ENCODE assay signal across 23 cellular contexts in the genomic region with DNA sequence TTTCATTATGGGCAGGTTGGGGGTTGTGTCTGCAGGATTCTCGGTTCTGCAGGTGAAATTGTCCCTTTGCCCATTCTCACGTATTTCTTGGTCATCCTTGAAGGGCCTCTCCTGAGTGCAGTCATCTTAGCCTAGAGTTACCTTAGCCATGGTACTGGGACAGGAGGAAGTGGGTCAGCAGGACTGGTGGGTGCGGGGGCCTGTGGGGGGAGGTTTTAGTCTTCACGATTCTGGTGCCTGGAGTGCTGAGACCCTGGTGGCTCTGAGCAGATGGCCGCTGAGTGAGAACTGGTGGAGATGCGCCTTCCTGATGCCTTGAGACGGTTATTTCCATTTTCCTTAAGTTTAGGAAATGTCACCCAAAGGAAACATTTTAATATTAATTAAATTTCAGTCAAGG. TPM values are rescaled to one million over a fixed set of nuclear protein-coding genes. Genes with fewer than 3 reads are reported as not detected.
DNase-seq lines count a peak whose midpoint lies in the region; ATAC-seq and TF ChIP-seq lines count a peak whose summit lies in the region.
"Had no signal": no experiment of that assay in that cellular context is flagged by ENCODE, and none has a peak within 500 bp of the region (broad histone marks: within the 10 kb centered on the region; RNA-seq: fewer than 3 reads in every experiment).

No MANE protein-coding gene starts in this region.

- TF ChIP-seq POLR2A in upper lobe of left lung (IDR thresholded peaks at IDR 0.05) = no peak

- no peaks in the 10 kb centered on the region for H3K27me3 ChIP-seq in heart right ventricle
- H3K27me3 ChIP-seq in upper lobe of left lung = no peaks in the 10 kb centered on the region
- H3K27me3 ChIP-seq: MG63 had no signal

- TF ChIP-seq CTCF in heart right ventricle (IDR thresholded peaks at IDR 0.05) (no peak), coronary artery (IDR thresholded peaks at IDR 0.05) (no peak), osteocyte (IDR thresholded peaks at IDR 0.05) (no peak), upper lobe of left lung (IDR thresholded peaks at IDR 0.05) (no peak)

- H3K4me1 ChIP-seq in heart right ventricle = peaks cover 37 to 100% (median 96%) of the 10 kb centered on the region in 9 donors
- H3K4me1 ChIP-seq in upper lobe of left lung = peaks cover 13 to 65% (median 44%) of the 10 kb centered on the region in 4 donors

- no peaks in the 10 kb centered on the region for H3K9me3 Mint-ChIP-seq in osteocyte (ENCODE audit: unreplicated experiment)
- H3K9me3 Mint-ChIP-seq: activated naive CD8-positive, alpha-beta T cell treated with anti-CD3 and anti-CD28 coated beads for 36 hours had no signal

- H3K4me3 Mint-ChIP-seq in osteocyte (ENCODE audit: unreplicated experiment) = no peak overlapping the region
- H3K4me3 Mint-ChIP-seq: activated naive CD8-positive, alpha-beta T cell treated with anti-CD3 and anti-CD28 coated beads for 36 hours; brain; IgD-negative memory B cell had no signal

- peak overlapping the region; percentile 88 for H3K27ac Mint-ChIP-seq in osteocyte (ENCODE audit: unreplicated experiment)
- H3K27ac Mint-ChIP-seq: activated naive CD8-positive, alpha-beta T cell treated with anti-CD3 and anti-CD28 coated beads for 36 hours; activated T-helper 1 cell treated with anti-CD3 and anti-CD28 coated beads, Interleukin-12 subunit alpha, Interleukin-12 subunit beta, Interleukin-2, Interleukin-4 antibody, amounts not matched to agents 30 ng/mL and 10 ng/mL and 1 ng/mL, durations not matched to agents 14 hours and 24 hours and 36 hours; CD14-positive monocyte; IgD-negative memory B cell had no signal

- ATAC-seq in heart right ventricle (no peak), Right ventricle myocardium inferior (no peak), upper lobe of left lung (ENCODE audit: low FRiP score in 2 of 2) (no peak), HG03521 (IDR thresholded peaks at IDR 0.05; ENCODE audit: unreplicated experiment) (no peak)
- ATAC-seq: left colon had no signal

- H3K9me3 ChIP-seq in heart right ventricle = no peaks in the 10 kb centered on the region
- no peaks in the 10 kb centered on the region for H3K9me3 ChIP-seq in upper lobe of left lung
- H3K9me3 ChIP-seq: MG63 had no signal

- no peak overlapping the region for H3K4me3 ChIP-seq in heart right ventricle
- no peak overlapping the region for H3K4me3 ChIP-seq in coronary artery
- no peak overlapping the region for H3K4me3 ChIP-seq in upper lobe of left lung
- H3K4me3 ChIP-seq: MG63 had no signal

- peaks cover 50% of the 10 kb centered on the region for H3K36me3 Mint-ChIP-seq in osteocyte (ENCODE audit: unreplicated experiment)
- H3K36me3 Mint-ChIP-seq: activated naive CD8-positive, alpha-beta T cell treated with anti-CD3 and anti-CD28 coated beads for 36 hours; CD14-positive monocyte had no signal

- DNase-seq in heart right ventricle (no peak), Right ventricle myocardium inferior (ENCODE audit: missing footprints) (no peak), coronary artery (ENCODE audit: low spot score) (peak; percentile 43), osteocyte (ENCODE audit: extremely low spot score, unreplicated experiment) (no peak), upper lobe of left lung (no peak), GM19240 (ENCODE audit: insufficient read length, low spot score) (no peak), NCI-H524 treated with DMSO at 0.1 percent for 48 hours (lab: John Stamatoyannopoulos, UW) (no peak)
- DNase-seq: activated naive CD8-positive, alpha-beta T cell treated with anti-CD3 and anti-CD28 coated beads for 36 hours; foreskin melanocyte; left colon; NCI-H1436; NCI-H748 treated with DMSO at 0.1 percent for 48 hours; retina; stimulated activated naive CD4-positive, alpha-beta T cell had no signal

- no peaks in the 10 kb centered on the region for H3K27me3 Mint-ChIP-seq in osteocyte (ENCODE audit: unreplicated experiment)
- H3K27me3 Mint-ChIP-seq: brain had no signal

- intact Hi-C loops in heart right ventricle (cut with DNase I) = loop anchor here in 1 of 10 donors (10.0 kb wide), 1 partner anchor 96 kb away; no protein-coding TSS in a partner anchor
- intact Hi-C loops in Right ventricle myocardium inferior (cut with DNase I) = no loop called here

- 71 to 76% methylated on average over 7 of the region's 7 CpGs for WGBS in heart right ventricle, 2 donors
- 71 to 73% methylated on average over 7 of the region's 7 CpGs for WGBS in upper lobe of left lung, 2 donors

- H3K36me3 ChIP-seq in heart right ventricle (peaks cover 0 to 38% (median 0%) of the 10 kb centered on the region in 9 donors), upper lobe of left lung (peaks cover 0 to 13% (median 0%) of the 10 kb centered on the region in 4 donors)
- H3K36me3 ChIP-seq: MG63 had no signal

- H3K4me1 Mint-ChIP-seq in osteocyte (ENCODE audit: unreplicated experiment) = peaks cover 92% of the 10 kb centered on the region
- H3K4me1 Mint-ChIP-seq: CD14-positive monocyte, IgD-negative memory B cell had no signal

- peak overlapping the region in 8 of 10 donors; percentile 46 to 91 (median 76) for H3K27ac ChIP-seq in heart right ventricle
- H3K27ac ChIP-seq in coronary artery = peak overlapping the region; percentile 51 to 59
- peak overlapping the region; percentile 40 to 82 (median 78) for H3K27ac ChIP-seq in upper lobe of left lung
- H3K27ac ChIP-seq: HL-60, SK-N-MC had no signal

- TF ChIP-seq EP300 in upper lobe of left lung (IDR thresholded peaks at IDR 0.05) = no peak

RNA-seq across cellular contexts. Expression of a gene that starts 11.8 kb away (rescaled TPM):
- total RNA-seq in heart right ventricle = 100 to 1,000 TPM in 7 of 10 donors, 10 to 100 TPM in 3; 81.7 to 301 (median 128) TPM
- polyA plus RNA-seq in heart right ventricle = 100 to 1,000 TPM; 111 to 265 TPM
- total RNA-seq in Right ventricle myocardium inferior = 126 TPM
- 2,001 and 2,067 TPM in 2 replicates for total RNA-seq in osteocyte
- total RNA-seq in upper lobe of left lung = 100 to 1,000 TPM; 169 to 458 (median 258) TPM
- total RNA-seq: activated naive CD8-positive, alpha-beta T cell treated with anti-CD3 and anti-CD28 coated beads for 36 hours; activated T-helper 1 cell treated with anti-CD3 and anti-CD28 coated beads, Interleukin-12 subunit alpha, Interleukin-12 subunit beta, Interleukin-2, Interleukin-4 antibody, amounts not matched to agents 30 ng/mL and 10 ng/mL and 1 ng/mL, durations not matched to agents 14 hours and 24 hours and 36 hours; T-helper 2 cell treated with Interferon-gamma antibody and Interleukin-4, amounts not matched to agents 100 ng/mL and 5 ng/mL, for 36 hours had no signal
- polyA plus RNA-seq: CD14-positive monocyte, IgD-negative memory B cell had no signal

RNA-seq across cellular contexts. Expression of a gene that starts 12.0 kb away (rescaled TPM):
- 100 to 1,000 TPM in 7 of 10 donors, 10 to 100 TPM in 3; 96.3 to 342 (median 147) TPM for total RNA-seq in heart right ventricle
- 100 to 1,000 TPM in 1 of 2 donors, 10 to 100 TPM in 1; 83.3 to 234 TPM for polyA plus RNA-seq in heart right ventricle
- 128 TPM for total RNA-seq in Right ventricle myocardium inferior
- 3,181 and 3,589 TPM in 2 replicates for total RNA-seq in osteocyte
- 100 to 1,000 TPM in 4 of 6 donors, 10 to 100 TPM in 2; 81.7 to 309 (median 167) TPM for total RNA-seq in upper lobe of left lung
- total RNA-seq: activated naive CD8-positive, alpha-beta T cell treated with anti-CD3 and anti-CD28 coated beads for 36 hours; activated T-helper 1 cell treated with anti-CD3 and anti-CD28 coated beads, Interleukin-12 subunit alpha, Interleukin-12 subunit beta, Interleukin-2, Interleukin-4 antibody, amounts not matched to agents 30 ng/mL and 10 ng/mL and 1 ng/mL, durations not matched to agents 14 hours and 24 hours and 36 hours; T-helper 2 cell treated with Interferon-gamma antibody and Interleukin-4, amounts not matched to agents 100 ng/mL and 5 ng/mL, for 36 hours had no signal
- polyA plus RNA-seq: IgD-negative memory B cell had no signal
